12 cellular contexts compared by ENCODE assay signal in the genomic region with DNA sequence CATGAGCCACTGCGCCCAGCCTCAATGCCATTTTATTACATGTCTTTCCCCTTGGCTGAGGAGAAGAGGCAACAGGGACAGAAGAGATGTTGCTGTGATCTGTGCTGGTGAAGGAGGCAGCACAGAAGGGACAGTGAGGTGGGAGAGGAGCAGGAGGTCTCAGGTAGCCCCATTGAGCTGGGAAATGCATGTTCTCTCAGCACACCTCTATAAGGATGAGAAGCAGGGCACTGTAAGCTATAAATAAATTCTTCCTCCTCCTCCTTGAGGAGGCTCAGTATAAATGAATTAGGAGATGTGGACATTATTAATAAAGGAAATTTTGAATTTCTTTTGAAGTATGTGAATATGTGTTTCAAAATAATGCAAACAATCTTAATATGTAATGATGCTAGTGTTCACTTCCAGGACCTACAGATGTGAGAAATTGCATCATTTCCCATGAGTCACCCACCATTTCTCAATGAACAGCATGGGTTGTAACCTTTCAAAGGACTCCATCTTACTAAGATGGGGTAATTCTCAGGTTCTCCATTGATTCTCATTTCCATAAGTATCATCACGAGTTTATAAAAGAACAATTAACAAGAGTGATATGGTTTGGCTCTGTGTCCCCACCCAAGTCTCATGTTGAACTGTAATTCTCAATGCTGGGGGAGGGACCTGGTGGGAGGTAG.
DNase-seq lines count a peak whose midpoint lies in the region; ATAC-seq and TF ChIP-seq lines count a peak whose summit lies in the region.
"Had no signal": no experiment of that assay in that cellular context is flagged by ENCODE, and none has a peak within 500 bp of the region (broad histone marks: within the 10 kb centered on the region; RNA-seq: fewer than 3 reads in every experiment).

No MANE protein-coding gene starts in this region.

- no peaks in the 10 kb centered on the region for H3K27me3 Mint-ChIP-seq in CD14-positive monocyte (ENCODE audit: low read depth in 3 of 3)
- no peaks in the 10 kb centered on the region for H3K27me3 Mint-ChIP-seq in activated T-helper 17 cell treated with anti-CD3 and anti-CD28 coated beads, Interleukin-2, amount 50 U/mL, for 72 hours
- H3K27me3 Mint-ChIP-seq: naive B cell had no signal

- H3K9me3 Mint-ChIP-seq in CD14-positive monocyte: peaks cover 0 to 18% (median 6%) of the 10 kb centered on the region in 7 donors
- H3K9me3 Mint-ChIP-seq in activated T-helper 17 cell treated with anti-CD3 and anti-CD28 coated beads, Interleukin-2, amount 50 U/mL, for 72 hours: no peaks in the 10 kb centered on the region

- POLR2A ChIA-PET in IMR-90 (lab: Charles Lee; ENCODE audit: unreplicated experiment): no interaction called here

- H3K56ac ChIP-seq in IMR-90 (ENCODE audit: extremely low read depth, insufficient read depth, low read length): no peak overlapping the region; the same call in 1 of the 2 replicates

- H3K79me1 ChIP-seq in IMR-90 (ENCODE audit: low read depth in 1 of 2, low read length in 2 of 2): no peaks in the 10 kb centered on the region

- TF ChIP-seq CTCF in CD14-positive monocyte (IDR thresholded peaks at IDR 0.05) (no peak), IMR-90 (conservative IDR thresholded peaks at IDR 0.05; ENCODE audit: low read depth, low read length) (no peak)

- peaks cover 10% of the 10 kb centered on the region for H3K9me1 ChIP-seq in IMR-90 (ENCODE audit: insufficient read depth, low read length)

- no peak for TF ChIP-seq RAD21 in IMR-90 (IDR thresholded peaks at IDR 0.05; ENCODE audit: low read length)

- H3K14ac ChIP-seq in IMR-90 (replicated peaks; ENCODE audit: low read depth, low read length): peak overlapping the region; percentile 91

- H2BK5ac ChIP-seq in IMR-90 (ENCODE audit: low read depth, low read length, poor library complexity, severe bottlenecking): peak overlapping the region; percentile 96

- H4K8ac ChIP-seq in IMR-90 (ENCODE audit: low read depth in 2 of 2, low read length in 2 of 2): peak overlapping the region; percentile 89 to 98

- H3K23ac ChIP-seq in IMR-90 (ENCODE audit: low read depth, low read length): peak overlapping the region; percentile 36; the same call in 1 of the 2 replicates

- peak overlapping the region; percentile 100 for H2AK5ac ChIP-seq in IMR-90 (ENCODE audit: low read depth, low read length)

- H2AK9ac ChIP-seq in IMR-90 (replicated peaks; ENCODE audit: low read depth, low read length, poor library complexity): peak overlapping the region; percentile 7

- no peak overlapping the region for H3K4me2 ChIP-seq in IMR-90 (ENCODE audit: low read depth, low read length)

- H3K9ac ChIP-seq in IMR-90 (ENCODE audit: low read depth, low read length): no peak overlapping the region

- BruUV-seq in IMR-90 (replicated peaks; lab: Mats Ljungman, UMichigan): no TSS peak

- ATAC-seq in IMR-90 (ENCODE audit: low read depth) (peak; percentile 68), GM19395 (IDR thresholded peaks at IDR 0.05; ENCODE audit: unreplicated experiment) (no peak), GM19324 (IDR thresholded peaks at IDR 0.05; ENCODE audit: low FRiP score, unreplicated experiment) (no peak)
- peak; percentile 64 for ATAC-seq in activated T-helper 17 cell treated with anti-CD3 and anti-CD28 coated beads, Interleukin-2, amount 50 U/mL, for 72 hours (replicated peaks)

- no peaks in the 10 kb centered on the region for H3K9me3 ChIP-seq in IMR-90 (ENCODE audit: control insufficient read depth, insufficient read depth, low read length)

- peak overlapping the region; percentile 91 for H2BK15ac ChIP-seq in IMR-90 (ENCODE audit: low read depth, low read length)

- peak overlapping the region; percentile 98 for H3K18ac ChIP-seq in IMR-90 (ENCODE audit: low read depth, low read length)

- H3K4me3 ChIP-seq in IMR-90 (ENCODE audit: insufficient read depth, low read depth, low read length): no peak overlapping the region

- peak overlapping the region; percentile 98 for H4K5ac ChIP-seq in IMR-90 (ENCODE audit: low read depth, low read length)

- dilution Hi-C loops in IMR-90 (cut with HindIII; ENCODE audit: low sequenced_read_pairs, unreplicated experiment): no loop called here

- H4K91ac ChIP-seq in IMR-90 (ENCODE audit: insufficient read depth, low read depth, low read length): peak overlapping the region; percentile 95

- peaks cover 11% of the 10 kb centered on the region for H3K4me1 Mint-ChIP-seq in CD14-positive monocyte
- H3K4me1 Mint-ChIP-seq in activated T-helper 17 cell treated with anti-CD3 and anti-CD28 coated beads, Interleukin-2, amount 50 U/mL, for 72 hours: peaks cover 6% of the 10 kb centered on the region
- H3K4me1 Mint-ChIP-seq: brain, naive B cell had no signal

- intact Hi-C loops in CD14-positive monocyte (cut with micrococcal nuclease): no loop called here
- intact Hi-C loops in IMR-90 (cut with micrococcal nuclease): no loop called here

- TF ChIP-seq POLR2A in IMR-90 (IDR thresholded peaks at IDR 0.05; ENCODE audit: low read depth, low read length): no peak

- peak overlapping the region; percentile 84 for H2AFZ ChIP-seq in IMR-90 (replicated peaks; ENCODE audit: low read length, poor library complexity)

- H3K36me3 ChIP-seq in IMR-90 (ENCODE audit: control insufficient read depth, insufficient read depth, low read length): no peaks in the 10 kb centered on the region

- H3K4me1 ChIP-seq in IMR-90 (ENCODE audit: control insufficient read depth, insufficient read depth, low read length): peaks cover 8% of the 10 kb centered on the region

- H3K27ac Mint-ChIP-seq in CD14-positive monocyte: peak overlapping the region; percentile 72 to 91 (median 81)
- H3K27ac Mint-ChIP-seq in activated T-helper 17 cell treated with anti-CD3 and anti-CD28 coated beads, Interleukin-2, amount 50 U/mL, for 72 hours: peak overlapping the region; percentile 42
- H3K27ac Mint-ChIP-seq: brain, naive B cell had no signal

- no peaks in the 10 kb centered on the region for H4K20me1 ChIP-seq in IMR-90 (ENCODE audit: insufficient read depth, low read length)

- H3K4me3 Mint-ChIP-seq in CD14-positive monocyte: no peak overlapping the region
- H3K4me3 Mint-ChIP-seq in activated T-helper 17 cell treated with anti-CD3 and anti-CD28 coated beads, Interleukin-2, amount 50 U/mL, for 72 hours: no peak overlapping the region
- H3K4me3 Mint-ChIP-seq: brain, naive B cell had no signal

- in situ Hi-C loops in IMR-90 (cut with MboI; ENCODE audit: low sequenced_read_pairs): no loop called here

- H3K36me3 Mint-ChIP-seq in CD14-positive monocyte: peaks cover 66 to 76% of the 10 kb centered on the region in 2 donors
- H3K36me3 Mint-ChIP-seq in activated T-helper 17 cell treated with anti-CD3 and anti-CD28 coated beads, Interleukin-2, amount 50 U/mL, for 72 hours (ENCODE audit: low read depth): peaks cover 47% of the 10 kb centered on the region

- CTCF ChIA-PET in IMR-90 (lab: Yijun Ruan, JAX): interaction anchor here (0.6 kb wide), 1 partner anchor 81 kb away, joined by 3 read pairs; no protein-coding TSS in a partner anchor

- WGBS in IMR-90 (ENCODE audit: extremely low coverage in 2 of 2, insufficient read length in 1 of 2), 2 experiments: no CpG with 5 or more reads among the region's 2 CpGs

- H2BK120ac ChIP-seq in IMR-90 (ENCODE audit: low read depth, low read length): peak overlapping the region; percentile 98

- H3K4ac ChIP-seq in IMR-90 (ENCODE audit: low read depth, low read length): peak overlapping the region; percentile 89

- DNase-seq in CD14-positive monocyte (ENCODE audit: low spot score) (peak; percentile 68), IMR-90 (peak; percentile 92), glomerular visceral epithelial cell (ENCODE audit: extremely low spot score) (peak; percentile 59), HuH-7.5 (ENCODE audit: low spot score) (no peak), NCI-H345 treated with DMSO at 0.1 percent for 48 hours (lab: John Stamatoyannopoulos, UW; ENCODE audit: unreplicated experiment) (no peak)
- DNase-seq: hypothalamus; naive B cell; NK-92 treated with Interleukin-12 subunit alpha and Interleukin-12 subunit beta, amount 100 ng/mL, for 24 hours had no signal

- no peaks in the 10 kb centered on the region for H3K27me3 ChIP-seq in IMR-90 (ENCODE audit: control insufficient read depth, insufficient read depth, low read length)

- H2BK20ac ChIP-seq in IMR-90 (ENCODE audit: low read depth, low read length): peak overlapping the region; percentile 97

- H3K27ac ChIP-seq in IMR-90 (ENCODE audit: insufficient read depth, low read length): peak overlapping the region; percentile 77

TF ChIP-seq in IMR-90, 13 proteins besides CTCF, POLR2A, EP300 and RAD21 (continues in another document):
- TF ChIP-seq RFX5 (IDR thresholded peaks at IDR 0.05; ENCODE audit: low read depth, low read length) (no peak), NFE2L2 (IDR thresholded peaks at IDR 0.05; ENCODE audit: low read depth, low read length) (no peak), FOS (IDR thresholded peaks at IDR 0.05; ENCODE audit: low read depth, low read length) (peak; percentile 76; the same call in 1 of the 2 replicates), SMC3 (IDR thresholded peaks at IDR 0.05; ENCODE audit: low read depth, low read length) (no peak), MXI1 (IDR thresholded peaks at IDR 0.05; ENCODE audit: borderline replicate concordance, low read depth, low read length) (no peak), BHLHE40 (IDR thresholded peaks at IDR 0.05; ENCODE audit: low read depth, low read length) (no peak; the same call in 1 of the 2 replicates), RCOR1 (IDR thresholded peaks at IDR 0.05; ENCODE audit: insufficient replicate concordance, low read length) (no peak), CEBPB (IDR thresholded peaks at IDR 0.05; ENCODE audit: low read depth, low read length) (peak; percentile 99), MAFK (IDR thresholded peaks at IDR 0.05; ENCODE audit: low read depth, low read length) (no peak), MAZ (IDR thresholded peaks at IDR 0.05; ENCODE audit: borderline replicate concordance, low read depth, low read length) (no peak), CHD1 (IDR thresholded peaks at IDR 0.05; ENCODE audit: low read depth, low read length) (no peak)
- TF ChIP-seq, protein P1, sequence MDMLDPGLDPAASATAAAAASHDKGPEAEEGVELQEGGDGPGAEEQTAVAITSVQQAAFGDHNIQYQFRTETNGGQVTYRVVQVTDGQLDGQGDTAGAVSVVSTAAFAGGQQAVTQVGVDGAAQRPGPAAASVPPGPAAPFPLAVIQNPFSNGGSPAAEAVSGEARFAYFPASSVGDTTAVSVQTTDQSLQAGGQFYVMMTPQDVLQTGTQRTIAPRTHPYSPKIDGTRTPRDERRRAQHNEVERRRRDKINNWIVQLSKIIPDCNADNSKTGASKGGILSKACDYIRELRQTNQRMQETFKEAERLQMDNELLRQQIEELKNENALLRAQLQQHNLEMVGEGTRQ (IDR thresholded peaks at IDR 0.05; ENCODE audit: low read depth, low read length): no peak

Comparison
In these comparisons a context has a peak if more than half of its experiments do, and no peak if none do; other contexts are left out.
1. DNase-seq: peak in CD14-positive monocyte (single experiment), IMR-90 (single experiment) and glomerular visceral epithelial cell (single experiment); none in HuH-7.5 (single experiment) and NCI-H345 treated with DMSO at 0.1 percent for 48 hours (single experiment).
2. ATAC-seq: peak in IMR-90 (single experiment) and activated T-helper 17 cell treated with anti-CD3 and anti-CD28 coated beads, Interleukin-2, amount 50 U/mL, for 72 hours (single experiment); none in GM19395 (single experiment) and GM19324 (single experiment).